Comparison of ENCODE assay signal across 10 cellular contexts in genomic region chr7:44284216-44284615, GRCh38. TPM values are rescaled to one million over a fixed set of nuclear protein-coding genes. Genes with fewer than 3 reads are reported as not detected.
DNase-seq lines count a peak whose midpoint lies in the region; ATAC-seq and TF ChIP-seq lines count a peak whose summit lies in the region.
"Had no signal": no experiment of that assay in that cellular context is flagged by ENCODE, and none has a peak within 500 bp of the region (broad histone marks: within the 10 kb centered on the region; RNA-seq: fewer than 3 reads in every experiment).

No MANE protein-coding gene starts in this region.

- POLR2A ChIA-PET in activated CD4-positive, alpha-beta T cell treated with anti-CD3 and anti-CD28 coated beads for 36 hours (lab: Charles Lee): no interaction called here
- POLR2A ChIA-PET in WTC11 (lab: Charles Lee): no interaction called here

- H3K9me3 ChIP-seq in suprapubic skin: no peaks in the 10 kb centered on the region

- no peak for ATAC-seq in activated CD4-positive, alpha-beta T cell treated with anti-CD3 and anti-CD28 coated beads for 36 hours
- no peak for ATAC-seq in WTC11
- ATAC-seq in HG02678 (IDR thresholded peaks at IDR 0.05; ENCODE audit: unreplicated experiment): no peak
- no peak for ATAC-seq in HG03280 (IDR thresholded peaks at IDR 0.05; ENCODE audit: unreplicated experiment)

- H3K4me3 Mint-ChIP-seq in activated CD4-positive, alpha-beta T cell treated with anti-CD3 and anti-CD28 coated beads for 36 hours: no peak overlapping the region
- H3K4me3 Mint-ChIP-seq in WTC11: no peak overlapping the region

- H3K4me3 ChIP-seq in suprapubic skin: no peak overlapping the region

- no peak for TF ChIP-seq CTCF in WTC11 (IDR thresholded peaks at IDR 0.05)
- no peak for TF ChIP-seq CTCF in suprapubic skin (IDR thresholded peaks at IDR 0.05)

- CTCF ChIA-PET in activated CD4-positive, alpha-beta T cell treated with anti-CD3 and anti-CD28 coated beads for 36 hours (lab: Charles Lee): interaction anchor here (0.6 to 1.1 kb wide), 2 partner anchors 10 to 17 kb away, joined by 3 to 4 read pairs; no protein-coding TSS in a partner anchor
- CTCF ChIA-PET in WTC11 (lab: Charles Lee): no interaction called here

- H3K4me1 ChIP-seq in suprapubic skin: no peaks in the 10 kb centered on the region

- no peaks in the 10 kb centered on the region for H3K27me3 Mint-ChIP-seq in activated CD4-positive, alpha-beta T cell treated with anti-CD3 and anti-CD28 coated beads for 36 hours
- H3K27me3 Mint-ChIP-seq in WTC11 (ENCODE audit: low read depth): no peaks in the 10 kb centered on the region

- intact Hi-C loops in activated CD4-positive, alpha-beta T cell treated with anti-CD3 and anti-CD28 coated beads for 36 hours (cut with DNase I, micrococcal nuclease): no loop called here

- H3K27ac ChIP-seq in suprapubic skin: no peak overlapping the region

- 65% methylated on average over 5 of the region's 13 CpGs for whole genome bisulfite sequencing in suprapubic skin

- DNase-seq in activated CD4-positive, alpha-beta T cell treated with anti-CD3 and anti-CD28 coated beads for 36 hours: peak; percentile 1
- no peak for DNase-seq in activated CD4-positive, alpha-beta T cell treated with anti-CD3 and anti-CD28 coated beads, Interleukin-2, amount 50 U/mL, for 4 hours
- DNase-seq in WTC11 (ENCODE audit: low spot score) (peak; percentile 8), islet precursor cell (peak; percentile 55), suprapubic skin (ENCODE audit: low spot score in 2 of 2) (peak; percentile 47 to 69), middle frontal gyrus (ENCODE audit: extremely low spot score, low spot score) (no peak)
- DNase-seq: kidney glomerular epithelial cell, T-helper 9 cell had no signal

- no peak for TF ChIP-seq POLR2A in suprapubic skin (IDR thresholded peaks at IDR 0.05)

- H3K36me3 Mint-ChIP-seq in activated CD4-positive, alpha-beta T cell treated with anti-CD3 and anti-CD28 coated beads for 36 hours (ENCODE audit: low read depth): no peaks in the 10 kb centered on the region
- no peaks in the 10 kb centered on the region for H3K36me3 Mint-ChIP-seq in WTC11

- no peaks in the 10 kb centered on the region for H3K36me3 ChIP-seq in suprapubic skin

- no peaks in the 10 kb centered on the region for H3K9me3 Mint-ChIP-seq in activated CD4-positive, alpha-beta T cell treated with anti-CD3 and anti-CD28 coated beads for 36 hours (ENCODE audit: low read depth)
- no peaks in the 10 kb centered on the region for H3K9me3 Mint-ChIP-seq in WTC11

- H3K4me1 Mint-ChIP-seq in activated CD4-positive, alpha-beta T cell treated with anti-CD3 and anti-CD28 coated beads for 36 hours: no peaks in the 10 kb centered on the region
- H3K4me1 Mint-ChIP-seq in WTC11: no peaks in the 10 kb centered on the region

- no peaks in the 10 kb centered on the region for H3K27me3 ChIP-seq in suprapubic skin

- no peak overlapping the region for H3K27ac Mint-ChIP-seq in activated CD4-positive, alpha-beta T cell treated with anti-CD3 and anti-CD28 coated beads for 36 hours
- no peak overlapping the region for H3K27ac Mint-ChIP-seq in WTC11

- TF ChIP-seq EP300 in suprapubic skin (IDR thresholded peaks at IDR 0.05): no peak

TF ChIP-seq in WTC11, 78 proteins besides CTCF, POLR2A, EP300 and RAD21:
- no peak for TF ChIP-seq KAT7 (CRISPR knock-in tag; IDR thresholded peaks at IDR 0.05; ENCODE audit: borderline replicate concordance)
- no peak for TF ChIP-seq OVOL2 (CRISPR knock-in tag; IDR thresholded peaks at IDR 0.05; ENCODE audit: borderline replicate concordance)
- no peak for TF ChIP-seq E2F5 (CRISPR knock-in tag; IDR thresholded peaks at IDR 0.05)
- no peak for TF ChIP-seq ZNF232 (CRISPR knock-in tag; IDR thresholded peaks at IDR 0.05)
- TF ChIP-seq ZNF263 (CRISPR knock-in tag; IDR thresholded peaks at IDR 0.05; ENCODE audit: low read depth): no peak
- TF ChIP-seq FOXK1 (CRISPR knock-in tag; IDR thresholded peaks at IDR 0.05): no peak
- TF ChIP-seq ZNF138 (CRISPR knock-in tag; conservative IDR thresholded peaks at IDR 0.05): no peak
- TF ChIP-seq AR (CRISPR knock-in tag; IDR thresholded peaks at IDR 0.05): no peak
- TF ChIP-seq PRDM15 (CRISPR knock-in tag; IDR thresholded peaks at IDR 0.05): no peak
- no peak for TF ChIP-seq IRF2 (CRISPR knock-in tag; IDR thresholded peaks at IDR 0.05; ENCODE audit: borderline replicate concordance, low read depth)
- TF ChIP-seq CREM (CRISPR knock-in tag; IDR thresholded peaks at IDR 0.05): no peak
- no peak for TF ChIP-seq MAX (CRISPR knock-in tag; IDR thresholded peaks at IDR 0.05)
- no peak for TF ChIP-seq E2F1 (CRISPR knock-in tag; IDR thresholded peaks at IDR 0.05)
- TF ChIP-seq ZBTB21 (CRISPR knock-in tag; IDR thresholded peaks at IDR 0.05; ENCODE audit: borderline replicate concordance): no peak

RNA-seq across cellular contexts. Expression of gene CAMK2B, which starts 41.2 kb away (rescaled TPM):
- total RNA-seq in activated CD4-positive, alpha-beta T cell treated with anti-CD3 and anti-CD28 coated beads for 36 hours: 1 to 10 TPM; 1.1 to 1.8 TPM
- total RNA-seq in WTC11 (2021) (0.41 to 0.53 TPM (median 0.44 TPM) in 3 replicates), suprapubic skin (1 to 10 TPM in 2 of 4 donors, under 1 TPM in 2; 0.89 to 5.1 (median 1.2) TPM)

Comparison
In these comparisons a context has a peak if more than half of its experiments do, and no peak if none do; other contexts are left out.
1. DNase-seq: peak in activated CD4-positive, alpha-beta T cell treated with anti-CD3 and anti-CD28 coated beads for 36 hours (single experiment), WTC11 (single experiment), islet precursor cell (single experiment) and suprapubic skin (2 of 2); none in activated CD4-positive, alpha-beta T cell treated with anti-CD3 and anti-CD28 coated beads, Interleukin-2, amount 50 U/mL, for 4 hours (0 of 2) and middle frontal gyrus (single experiment).